ENCODE assay signal across 14 cellular contexts in genomic region chr22:47587861-47588582, GRCh38.
A peak's percentile ranks its signal among the peaks of the same experiment; 100 is the strongest.
DNase-seq lines count a peak whose midpoint lies in the region; ATAC-seq, FAIRE-seq and TF ChIP-seq lines count a peak whose summit lies in the region.
"Had no signal": no experiment of that assay in that cellular context is flagged by ENCODE, and none has a peak within 500 bp of the region (broad histone marks: within the 10 kb centered on the region; RNA-seq: fewer than 3 reads in every experiment).

No MANE protein-coding gene starts in this region.

- H3K27me3 ChIP-seq in tibial artery: peaks cover 0 to 4% of the 10 kb centered on the region in 2 donors

- intact Hi-C loops in cardiac septum (cut with DNase I): no loop called here
- intact Hi-C loops in Right ventricle myocardium superior (cut with DNase I): no loop called here
- intact Hi-C loops in tibial artery (cut with DNase I; ENCODE audit: low total_unique reads): no loop called here
- intact Hi-C loops in kidney (cut with DNase I): no loop called here

- H3K27ac ChIP-seq in tibial artery: no peak overlapping the region
- no peak overlapping the region for H3K27ac ChIP-seq in kidney (ENCODE audit: low read depth in 2 of 2, low read length in 2 of 2)

- H3K9me3 ChIP-seq in tibial artery (no peaks in the 10 kb centered on the region), kidney (ENCODE audit: control insufficient read depth in 1 of 2, low read length in 2 of 2) (peaks cover 3% of the 10 kb centered on the region in 2 donors)

- H3K4me3 ChIP-seq in tibial artery: no peak overlapping the region
- H3K4me3 ChIP-seq in kidney (ENCODE audit: low read length in 2 of 2): no peak overlapping the region
- H3K4me3 ChIP-seq: GM12878 had no signal

- ATAC-seq in Right ventricle myocardium superior (ENCODE audit: poor library complexity): no peak
- ATAC-seq in HG02884 (IDR thresholded peaks at IDR 0.05; ENCODE audit: unreplicated experiment): no peak
- ATAC-seq: GM12878 had no signal

- DNase-seq in cardiac septum (ENCODE audit: low spot score): peak; percentile 29
- no peak for DNase-seq in Right ventricle myocardium superior
- peak; percentile 72 for DNase-seq in mesenteric fat pad (ENCODE audit: low spot score)
- peak; percentile 5 to 35 for DNase-seq in tibial artery
- no peak for DNase-seq in NCI-H226
- DNase-seq in kidney: no peak
- DNase-seq: C1 segment of cervical spinal cord; CD4-positive, alpha-beta T cell; DMS79; H7; KG1 had no signal

- TF ChIP-seq CTCF in tibial artery (IDR thresholded peaks at IDR 0.05) (no peak), kidney (IDR thresholded peaks at IDR 0.05; ENCODE audit: borderline replicate concordance, extremely low read depth, insufficient read depth) (no peak)

- H3K36me3 ChIP-seq in tibial artery: no peaks in the 10 kb centered on the region
- no peaks in the 10 kb centered on the region for H3K36me3 ChIP-seq in kidney (ENCODE audit: control insufficient read depth in 1 of 2, insufficient read depth in 2 of 2, low read length in 2 of 2)

- H3K9ac ChIP-seq in kidney (ENCODE audit: low read length in 2 of 2): no peak overlapping the region

- no peak for FAIRE-seq in kidney (lab: Jason Lieb, UNC)
- FAIRE-seq: GM12878, GM18507 had no signal

- H3K4me1 ChIP-seq in tibial artery: no peaks in the 10 kb centered on the region
- no peaks in the 10 kb centered on the region for H3K4me1 ChIP-seq in kidney (ENCODE audit: control insufficient read depth in 1 of 2, insufficient read depth in 1 of 2, low read depth in 1 of 2, low read length in 2 of 2)

Comparison
In these comparisons a context has a peak if more than half of its experiments do, and no peak if none do; other contexts are left out.
1. DNase-seq: peak in cardiac septum (single experiment), mesenteric fat pad (single experiment) and tibial artery (2 of 2); none in Right ventricle myocardium superior (single experiment), NCI-H226 (single experiment) and kidney (single experiment).